In the genomic region with DNA sequence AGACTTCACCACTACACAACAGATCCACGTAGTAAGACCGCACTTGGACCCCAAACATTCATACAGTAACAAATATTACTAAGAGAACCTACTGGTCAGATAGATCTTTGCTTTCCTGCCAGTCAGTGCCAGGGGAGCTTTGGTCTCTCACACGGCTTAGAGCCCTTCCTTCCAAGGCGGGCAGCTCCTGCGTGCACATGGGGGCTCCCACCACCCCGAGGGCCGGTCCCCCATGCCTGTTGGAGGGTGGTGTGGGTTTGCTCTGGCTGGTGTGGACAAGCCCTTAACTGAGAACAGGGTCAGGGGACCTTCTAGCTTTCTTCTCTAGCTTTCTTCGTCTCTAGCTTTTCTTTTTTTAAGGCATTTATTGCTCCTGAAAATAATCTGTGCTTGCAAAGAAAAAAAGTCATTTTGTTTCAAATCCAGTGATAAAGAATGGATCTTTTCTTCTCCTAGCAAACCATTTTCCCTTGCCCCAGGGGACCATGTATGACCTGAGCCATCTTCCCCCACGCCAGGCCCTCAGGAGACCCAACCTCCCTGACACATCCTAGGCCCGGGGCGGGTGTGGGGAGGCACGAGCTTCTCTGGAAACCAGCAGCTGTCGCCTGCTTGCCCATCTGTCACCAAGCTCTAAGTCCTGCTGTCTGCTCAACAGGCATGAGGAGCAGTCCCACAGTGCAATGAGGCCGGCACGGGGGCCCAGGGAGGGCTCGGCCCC, we compare ENCODE assay signal across 18 cellular contexts.
DNase-seq lines count a peak whose midpoint lies in the region; ATAC-seq, FAIRE-seq and TF ChIP-seq lines count a peak whose summit lies in the region.
"Had no signal": no experiment of that assay in that cellular context is flagged by ENCODE, and none has a peak within 500 bp of the region (broad histone marks: within the 10 kb centered on the region; RNA-seq: fewer than 3 reads in every experiment).

No MANE protein-coding gene starts in this region.

- peaks cover 2 to 31% (median 21%) of the 10 kb centered on the region in 10 experiments; a peak in 18 of 20 replicates for H3K4me1 ChIP-seq in BLaER1 treated with 17β-estradiol and CSF1 and Interleukin-3, amounts not matched to agents 10 nM and 100 nM
- no peaks in the 10 kb centered on the region for H3K4me1 ChIP-seq in small intestine (ENCODE audit: control insufficient read depth in 2 of 2, insufficient read depth in 1 of 2, low read depth in 1 of 2, low read length in 1 of 2)
- H3K4me1 ChIP-seq: A549 had no signal

- ATAC-seq in HG03039 (IDR thresholded peaks at IDR 0.05; ENCODE audit: unreplicated experiment), result no peak
- ATAC-seq: A549 had no signal

- H3K36me3 ChIP-seq in BLaER1 treated with 17β-estradiol and CSF1 and Interleukin-3, amounts not matched to agents 10 nM and 100 nM, result no peaks in the 10 kb centered on the region
- no peaks in the 10 kb centered on the region for H3K36me3 ChIP-seq in small intestine (ENCODE audit: control insufficient read depth in 2 of 2, insufficient read depth in 2 of 2, low read length in 2 of 2)

- H3K4me3 ChIP-seq in BLaER1 treated with 17β-estradiol and CSF1 and Interleukin-3, amounts not matched to agents 10 nM and 100 nM, result no peak overlapping the region
- no peak overlapping the region for H3K4me3 ChIP-seq in small intestine (ENCODE audit: low read depth in 1 of 2, low read length in 2 of 2)
- H3K4me3 ChIP-seq: A549 had no signal

- H3K27me3 Mint-ChIP-seq in neural crest cell (ENCODE audit: low read depth), result no peaks in the 10 kb centered on the region
- H3K27me3 Mint-ChIP-seq: CD4-positive, CD25-positive, alpha-beta regulatory T cell had no signal

- H3K36me3 Mint-ChIP-seq in neural crest cell (ENCODE audit: low read depth), result no peaks in the 10 kb centered on the region
- H3K36me3 Mint-ChIP-seq: CD4-positive, CD25-positive, alpha-beta regulatory T cell had no signal

- peak; percentile 88 for DNase-seq in NCI-H1694 (lab: John Stamatoyannopoulos, UW)
- peak; percentile 59 for DNase-seq in SK-MEL-5 (ENCODE audit: low read depth, low spot score)
- peak; percentile 26 for DNase-seq in neural crest cell (ENCODE audit: low read depth, low spot score)
- no peak for DNase-seq in small intestine
- DNase-seq in OCI-M1 (lab: John Stamatoyannopoulos, UW), result no peak
- no peak for DNase-seq in occipital lobe (lab: John Stamatoyannopoulos, UW)
- DNase-seq: Calu3; CD4-positive, CD25-positive, alpha-beta regulatory T cell; GOT3; HFFc6; NCI-H1105; NCI-H187 treated with DMSO at 0.1 percent for 48 hours; NCI-H526 treated with DMSO at 0.1 percent for 48 hours; Right ventricle myocardium superior had no signal

- no peaks in the 10 kb centered on the region for H3K9me3 Mint-ChIP-seq in neural crest cell
- H3K9me3 Mint-ChIP-seq: CD4-positive, CD25-positive, alpha-beta regulatory T cell had no signal

- no peak overlapping the region for H3K27ac ChIP-seq in BLaER1 treated with 17β-estradiol and CSF1 and Interleukin-3, amounts not matched to agents 10 nM and 100 nM
- H3K27ac ChIP-seq in small intestine (ENCODE audit: low read depth in 1 of 2, low read length in 1 of 2), result no peak overlapping the region
- H3K27ac ChIP-seq: A549, KMS-11 had no signal

- H4K20me1 ChIP-seq in BLaER1 treated with 17β-estradiol and CSF1 and Interleukin-3, amounts not matched to agents 10 nM and 100 nM, result no peaks in the 10 kb centered on the region

- H3K9me3 ChIP-seq in BLaER1 treated with 17β-estradiol and CSF1 and Interleukin-3, amounts not matched to agents 10 nM and 100 nM (replicated peaks in 1 of 11), result peaks cover 0 to 7% (median 4%) of the 10 kb centered on the region in 11 experiments; a peak in 6 of 22 replicates
- no peaks in the 10 kb centered on the region for H3K9me3 ChIP-seq in small intestine (ENCODE audit: control insufficient read depth, low read depth)
- H3K9me3 ChIP-seq: A549 had no signal

- no peak for FAIRE-seq in small intestine (lab: Jason Lieb, UNC)
- FAIRE-seq: A549 had no signal

- peaks cover 15% of the 10 kb centered on the region for H3K4me1 Mint-ChIP-seq in neural crest cell
- H3K4me1 Mint-ChIP-seq: CD4-positive, CD25-positive, alpha-beta regulatory T cell had no signal

- TF ChIP-seq CTCF in neural crest cell (conservative IDR thresholded peaks at IDR 0.05), result no peak

- no peaks in the 10 kb centered on the region for H3K27me3 ChIP-seq in BLaER1 treated with 17β-estradiol and CSF1 and Interleukin-3, amounts not matched to agents 10 nM and 100 nM
- peaks cover 0 to 4% of the 10 kb centered on the region in 2 donors for H3K27me3 ChIP-seq in small intestine (ENCODE audit: control insufficient read depth in 2 of 2, insufficient read depth in 2 of 2, low read length in 2 of 2)

- H3K9ac ChIP-seq in BLaER1 treated with 17β-estradiol and CSF1 and Interleukin-3, amounts not matched to agents 10 nM and 100 nM, result peak overlapping the region in 1 of 11 experiments; percentile 1; a peak in 1 of 22 replicates
- H3K9ac ChIP-seq: KMS-11 had no signal

- no peak overlapping the region for H3K4me3 Mint-ChIP-seq in neural crest cell
- H3K4me3 Mint-ChIP-seq: CD4-positive, CD25-positive, alpha-beta regulatory T cell; HFFc6 had no signal

- in situ Hi-C loops in SK-MEL-5 (cut with HindIII; ENCODE audit: low pct_unique_long_range_greater_than_20kb, low sequenced_read_pairs), result no loop called here

- H3K4me2 ChIP-seq in BLaER1 treated with 17β-estradiol and CSF1 and Interleukin-3, amounts not matched to agents 10 nM and 100 nM, result peak overlapping the region in 8 of 11 experiments; percentile 6 to 62 (median 44); a peak in 12 of 22 replicates
- H3K4me2 ChIP-seq: A549, KMS-11 had no signal

- WGBS in small intestine, 3 donors, result 84 to 91% (median 86%) methylated on average over 16 of the region's 16 CpGs

- H3K27ac Mint-ChIP-seq in neural crest cell (ENCODE audit: unreplicated experiment), result no peak overlapping the region
- H3K27ac Mint-ChIP-seq: CD4-positive, CD25-positive, alpha-beta regulatory T cell; HFFc6 had no signal

Comparison
In these comparisons a context has a peak if more than half of its experiments do, and no peak if none do; other contexts are left out.
1. DNase-seq: peak in NCI-H1694 (single experiment), SK-MEL-5 (single experiment) and neural crest cell (single experiment); none in small intestine (single experiment), OCI-M1 (single experiment) and occipital lobe (single experiment).